In genomic region chr13:106534844-106535551, GRCh38 we compare ENCODE assay signal across 8 cellular contexts. TPM values are rescaled to one million over a fixed set of nuclear protein-coding genes. Genes with fewer than 3 reads are reported as not detected.
DNase-seq lines count a peak whose midpoint lies in the region; ATAC-seq and TF ChIP-seq lines count a peak whose summit lies in the region.

No MANE protein-coding gene starts in this region.

- no peaks in the 10 kb centered on the region for H3K27me3 ChIP-seq in PC-3 (ENCODE audit: low read length)

- H3K27me3 Mint-ChIP-seq in brain, result peaks cover 20% of the 10 kb centered on the region

- H3K27ac Mint-ChIP-seq in brain, result peak overlapping the region; percentile 65 to 98 (median 94)

- no peaks in the 10 kb centered on the region for H3K9me2 ChIP-seq in PC-3 (replicated peaks; ENCODE audit: low read length)

- ATAC-seq in HG02678 (IDR thresholded peaks at IDR 0.05; ENCODE audit: unreplicated experiment) (peak; percentile 23), PC-3 (peak; percentile 6)

- peak overlapping the region; percentile 60 for H3K4me2 ChIP-seq in PC-3 (ENCODE audit: low read length)

- H3K79me2 ChIP-seq in PC-3 (ENCODE audit: low read length), result peaks cover 48% of the 10 kb centered on the region

- H3K4me3 Mint-ChIP-seq in brain, result peak overlapping the region; percentile 89 to 94 (median 92)

- peaks cover 19% of the 10 kb centered on the region for H3K4me1 ChIP-seq in PC-3 (ENCODE audit: insufficient read depth, low read length)

- no peaks in the 10 kb centered on the region for H3K36me3 Mint-ChIP-seq in brain

- peak overlapping the region; percentile 72 for H3K9ac ChIP-seq in PC-3 (ENCODE audit: low read length)

- peak overlapping the region; percentile 84 for H3K4me3 ChIP-seq in PC-3 (ENCODE audit: low read length)

- H3K4me1 Mint-ChIP-seq in brain, result peaks cover 31% of the 10 kb centered on the region

- peak; percentile 45 for DNase-seq in activated CD4-positive, CD25-positive, alpha-beta regulatory T cell treated with anti-CD3 and anti-CD28 coated beads, Interleukin-2, amount 50 U/mL, for 72 hours
- no peak for DNase-seq in activated CD4-positive, CD25-positive, alpha-beta regulatory T cell (lab: John Stamatoyannopoulos, UW)
- DNase-seq in PC-3 (peak; percentile 13), iPS-NIHi11 (ENCODE audit: low spot score) (peak; percentile 36), NCI-H524 treated with DMSO at 0.1 percent for 48 hours (lab: John Stamatoyannopoulos, UW) (no peak)
- peak; percentile 15 for DNase-seq in stimulated activated CD4-positive, alpha-beta T cell treated with anti-CD3 and anti-CD28 coated beads, Interleukin-4, amount 100 ng/mL, for 1 hour

- no peaks in the 10 kb centered on the region for H3K9me3 Mint-ChIP-seq in brain

- intact Hi-C loops in PC-3 (cut with micrococcal nuclease), result loop anchor here (2.0 to 10.0 kb wide), 9 partner anchors 158 to 1756 kb away; no protein-coding TSS in a partner anchor

- no TSS peak for BruUV-seq in PC-3 (replicated peaks; lab: Mats Ljungman, UMichigan)

- H3F3A ChIP-seq in PC-3 (ENCODE audit: low read length, unreplicated experiment), result no peaks in the 10 kb centered on the region

- no peaks in the 10 kb centered on the region for H3K36me3 ChIP-seq in PC-3 (ENCODE audit: low read depth, low read length)

- H2AFZ ChIP-seq in PC-3 (ENCODE audit: low read length), result no peak overlapping the region

- peaks cover 26% of the 10 kb centered on the region for H4K20me1 ChIP-seq in PC-3 (ENCODE audit: low read length)

- POLR2A ChIA-PET in PC-3 (lab: Charles Lee; ENCODE audit: unreplicated experiment), result interaction anchor here (0.6 kb wide), 3 partner anchors 31 to 1398 kb away, joined by 3 to 4 read pairs (median 4); no protein-coding TSS in a partner anchor

- H3K27ac ChIP-seq in PC-3 (ENCODE audit: low read length), result no peak overlapping the region

- CTCF ChIA-PET in PC-3 (lab: Charles Lee), result no interaction called here

- TF ChIP-seq CTCF in PC-3 (conservative IDR thresholded peaks at IDR 0.05; ENCODE audit: low read depth, low read length) (no peak), brain (conservative IDR thresholded peaks at IDR 0.05) (no peak)

- no peaks in the 10 kb centered on the region for H3K9me3 ChIP-seq in PC-3 (ENCODE audit: low read length)

RNA-seq across cellular contexts. Expression of gene EFNB2, which starts 0.5 kb away (rescaled TPM):
- total RNA-seq in PC-3 (2014; rRNA removed), result 16.4 and 17.5 TPM in 2 replicates
- 7.3 TPM for polyA plus RNA-seq in brain (ENCODE audit: insufficient read depth, low read depth, low replicate concordance)

RNA-seq across cellular contexts. Expression of gene ARGLU1, which starts 32.9 kb away (rescaled TPM):
- 31.8 and 44.3 TPM in 2 replicates for total RNA-seq in PC-3 (2014; rRNA removed)
- polyA plus RNA-seq in brain (ENCODE audit: insufficient read depth, low read depth, low replicate concordance), result 10.1 TPM

Comparison
In these comparisons a context has a peak if more than half of its experiments do, and no peak if none do; other contexts are left out.
1. DNase-seq: peak in activated CD4-positive, CD25-positive, alpha-beta regulatory T cell treated with anti-CD3 and anti-CD28 coated beads, Interleukin-2, amount 50 U/mL, for 72 hours (single experiment), PC-3 (single experiment), iPS-NIHi11 (single experiment) and stimulated activated CD4-positive, alpha-beta T cell treated with anti-CD3 and anti-CD28 coated beads, Interleukin-4, amount 100 ng/mL, for 1 hour (single experiment); none in activated CD4-positive, CD25-positive, alpha-beta regulatory T cell (0 of 4) and NCI-H524 treated with DMSO at 0.1 percent for 48 hours (single experiment).